Comparison of ENCODE assay signal across 15 cellular contexts in the genomic region with DNA sequence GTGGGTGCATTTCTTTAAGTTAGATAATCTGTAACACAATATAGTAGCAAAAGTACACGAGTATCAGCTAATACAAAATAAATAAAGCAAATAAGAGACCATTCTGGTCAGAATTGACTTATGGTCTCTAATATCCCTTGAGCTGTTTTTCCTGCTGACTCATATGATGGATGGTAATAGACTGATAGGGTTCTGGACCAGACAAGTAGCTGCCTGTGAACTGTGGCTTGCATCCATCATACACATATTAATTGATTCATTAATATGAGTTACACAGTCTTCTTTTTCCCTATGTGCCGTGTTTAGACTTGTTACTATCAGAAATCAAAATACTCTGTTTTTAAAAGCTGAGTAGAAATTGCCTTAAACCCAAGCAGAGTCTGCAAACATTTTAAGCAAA.
DNase-seq lines count a peak whose midpoint lies in the region; ATAC-seq and TF ChIP-seq lines count a peak whose summit lies in the region.
"Had no signal": no experiment of that assay in that cellular context is flagged by ENCODE, and none has a peak within 500 bp of the region (broad histone marks: within the 10 kb centered on the region; RNA-seq: fewer than 3 reads in every experiment).

No MANE protein-coding gene starts in this region.

- H3K9me3 Mint-ChIP-seq in MCF 10A (ENCODE audit: unreplicated experiment), result no peaks in the 10 kb centered on the region

- H3K27me3 ChIP-seq in breast epithelium (no peaks in the 10 kb centered on the region), mammary epithelial cell (ENCODE audit: insufficient read depth, low read length) (no peaks in the 10 kb centered on the region), foreskin keratinocyte (no peaks in the 10 kb centered on the region)
- H3K27me3 ChIP-seq: BLaER1 had no signal

- H3K4me1 Mint-ChIP-seq in MCF 10A (ENCODE audit: insufficient read depth, unreplicated experiment), result peaks cover 9% of the 10 kb centered on the region

- 6% methylated on average over 2 of the region's 2 CpGs for WGBS in mammary epithelial cell (ENCODE audit: low coverage, missing lambda C conversion rate)

- no peaks in the 10 kb centered on the region for H3K36me3 ChIP-seq in breast epithelium
- H3K36me3 ChIP-seq in mammary epithelial cell (ENCODE audit: insufficient read depth, low read length), result no peaks in the 10 kb centered on the region
- H3K36me3 ChIP-seq: BLaER1 had no signal

- DNase-seq in MCF 10A (ENCODE audit: unreplicated experiment) (peak; percentile 1), breast epithelium (ENCODE audit: low spot score in 2 of 2) (no peak), mammary epithelial cell (peak; percentile 84), foreskin keratinocyte (peak; percentile 75 to 84), NCI-H446 treated with DMSO at 0.1 percent for 48 hours (lab: John Stamatoyannopoulos, UW) (no peak), germinal center (ENCODE audit: low spot score) (no peak), hypothalamus (lab: John Stamatoyannopoulos, UW) (no peak), caudate nucleus (lab: John Stamatoyannopoulos, UW) (no peak)
- DNase-seq: DMS 273 treated with DMSO at 0.1 percent for 48 hours, DMS79, GM23248 had no signal

- H3K4me3 ChIP-seq in breast epithelium, result no peak overlapping the region
- no peak overlapping the region for H3K4me3 ChIP-seq in mammary epithelial cell (replicated peaks in 1 of 3; ENCODE audit: insufficient read depth in 1 of 3, low read depth in 2 of 3, low read length in 3 of 3)
- H3K4me3 ChIP-seq: BLaER1, GM12878, GM23248 had no signal

- peak; percentile 94 for ATAC-seq in foreskin keratinocyte
- ATAC-seq: GM12878, HCT116 had no signal

- H3K4me1 ChIP-seq in breast epithelium, result no peaks in the 10 kb centered on the region
- H3K4me1 ChIP-seq in mammary epithelial cell (ENCODE audit: insufficient read depth, low read length), result peaks cover 23% of the 10 kb centered on the region
- H3K4me1 ChIP-seq in foreskin keratinocyte, result peaks cover 14% of the 10 kb centered on the region
- H3K4me1 ChIP-seq: BLaER1 had no signal

- no peaks in the 10 kb centered on the region for H3K79me2 ChIP-seq in mammary epithelial cell (ENCODE audit: insufficient read depth, low read length)

- H3K9me3 ChIP-seq in breast epithelium (no peaks in the 10 kb centered on the region), mammary epithelial cell (replicated peaks; ENCODE audit: insufficient read depth, low read length) (no peaks in the 10 kb centered on the region)
- H3K9me3 ChIP-seq: BLaER1 had no signal

- H3K27ac Mint-ChIP-seq in MCF 10A (ENCODE audit: low read depth, unreplicated experiment), result no peak overlapping the region

- POLR2A ChIA-PET in MCF 10A (lab: Yijun Ruan, JAX), result interaction anchor here (0.7 to 1.2 kb wide), 6 partner anchors 12 to 764 kb away, joined by 3 to 4 read pairs (median 3); no protein-coding TSS in a partner anchor

- dilution Hi-C loops in mammary epithelial cell (cut with HindIII; ENCODE audit: low sequenced_read_pairs), result no loop called here

- no peak overlapping the region for H3K9ac ChIP-seq in mammary epithelial cell (ENCODE audit: insufficient read depth, low read length)
- H3K9ac ChIP-seq: BLaER1, GM23248 had no signal

- H3K27me3 Mint-ChIP-seq in MCF 10A (ENCODE audit: insufficient read depth, unreplicated experiment), result no peaks in the 10 kb centered on the region

- H3K4me2 ChIP-seq in mammary epithelial cell (ENCODE audit: insufficient read depth, low read depth, low read length), result peak overlapping the region; percentile 52
- H3K4me2 ChIP-seq: BLaER1 had no signal

- no peak overlapping the region for H2AFZ ChIP-seq in mammary epithelial cell (ENCODE audit: low read depth, low read length)
- H2AFZ ChIP-seq: GM23248 had no signal

- no peaks in the 10 kb centered on the region for H3K36me3 Mint-ChIP-seq in MCF 10A (ENCODE audit: insufficient read depth, unreplicated experiment)

- no peak overlapping the region for H3K4me3 Mint-ChIP-seq in MCF 10A (ENCODE audit: unreplicated experiment)

- TF ChIP-seq CTCF in MCF 10A (IDR thresholded peaks at IDR 0.05; ENCODE audit: unreplicated experiment), result no peak
- TF ChIP-seq CTCF in breast epithelium (IDR thresholded peaks at IDR 0.05), result no peak
- TF ChIP-seq CTCF in mammary epithelial cell (conservative IDR thresholded peaks at IDR 0.05 in 1 of 2, IDR thresholded peaks at IDR 0.05 in 1 of 2; ENCODE audit: extremely low read depth in 1 of 2, insufficient read depth in 1 of 2, low read depth in 1 of 2, low read length in 2 of 2), result no peak
- TF ChIP-seq CTCF in foreskin keratinocyte (conservative IDR thresholded peaks at IDR 0.05), result no peak

- no peak overlapping the region for H3K27ac ChIP-seq in breast epithelium
- no peak overlapping the region for H3K27ac ChIP-seq in mammary epithelial cell (ENCODE audit: insufficient read depth, low read depth, low read length)
- no peak overlapping the region for H3K27ac ChIP-seq in foreskin keratinocyte
- no peak overlapping the region for H3K27ac ChIP-seq in caudate nucleus (ENCODE audit: low read depth, low read length)
- H3K27ac ChIP-seq: 22Rv1, BLaER1, GM23248 had no signal

- no peaks in the 10 kb centered on the region for H4K20me1 ChIP-seq in mammary epithelial cell (ENCODE audit: insufficient read depth, low read length)
- H4K20me1 ChIP-seq: BLaER1 had no signal

- intact Hi-C loops in MCF 10A (cut with micrococcal nuclease), result no loop called here
- intact Hi-C loops in breast epithelium (cut with DNase I; ENCODE audit: low total_unique reads), result no loop called here
- intact Hi-C loops in mammary epithelial cell (cut with micrococcal nuclease), result loop anchor here (5.0 kb wide), 2 partner anchors 45 to 225 kb away; no protein-coding TSS in a partner anchor

- TF ChIP-seq POLR2A in breast epithelium (IDR thresholded peaks at IDR 0.05), result no peak

- in situ Hi-C loops in mammary epithelial cell (cut with MboI; ENCODE audit: low sequenced_read_pairs in 2 of 2), result no loop called here

- BruUV-seq in MCF 10A (replicated peaks; lab: Mats Ljungman, UMichigan) (no TSS peak), mammary epithelial cell (replicated peaks; lab: Mats Ljungman, UMichigan) (no TSS peak)

- CTCF ChIA-PET in MCF 10A (lab: Yijun Ruan, JAX) (interaction anchor here (0.7 kb wide), 1 partner anchor 19 kb away, joined by 3 read pairs; no protein-coding TSS in a partner anchor), mammary epithelial cell (lab: Charles Lee; ENCODE audit: low non-redundant PET) (no interaction called here)

Comparison
In these comparisons a context has a peak if more than half of its experiments do, and no peak if none do; other contexts are left out.
1. DNase-seq: peak in MCF 10A (single experiment), mammary epithelial cell (single experiment) and foreskin keratinocyte (2 of 2); none in breast epithelium (0 of 2), NCI-H446 treated with DMSO at 0.1 percent for 48 hours (single experiment), germinal center (single experiment), hypothalamus (0 of 51) and caudate nucleus (0 of 61).